16 cellular contexts compared by ENCODE assay signal in the genomic region with DNA sequence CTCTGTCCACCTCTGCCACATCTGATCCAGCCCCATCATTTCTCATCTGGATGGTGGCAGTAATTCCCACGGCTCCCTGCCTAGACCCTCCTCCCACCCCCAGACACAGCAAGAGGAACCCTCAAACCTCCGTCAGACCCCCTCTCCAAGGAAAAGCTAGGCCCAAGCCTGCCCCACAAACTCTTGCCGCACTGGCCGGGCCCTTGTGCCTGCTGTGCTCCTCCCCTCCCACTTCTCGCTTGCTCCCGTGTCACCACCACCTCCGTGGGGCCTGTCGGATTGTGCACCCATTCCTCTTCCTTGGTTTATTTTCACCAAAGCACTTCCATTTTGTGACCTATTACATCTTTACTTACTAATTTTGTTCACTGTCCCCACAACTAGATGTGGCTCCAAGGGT. TPM values are rescaled to one million over a fixed set of nuclear protein-coding genes. Genes with fewer than 3 reads are reported as not detected.
A peak's percentile ranks its signal among the peaks of the same experiment; 100 is the strongest.
DNase-seq lines count a peak whose midpoint lies in the region; TF ChIP-seq lines count a peak whose summit lies in the region.
"Had no signal": no experiment of that assay in that cellular context is flagged by ENCODE, and none has a peak within 500 bp of the region (broad histone marks: within the 10 kb centered on the region; RNA-seq: fewer than 3 reads in every experiment).

No MANE protein-coding gene starts in this region.

- peaks cover 16 to 30% (median 26%) of the 10 kb centered on the region in 10 experiments for H3K4me1 ChIP-seq in BLaER1 treated with 17β-estradiol and CSF1 and Interleukin-3, amounts not matched to agents 10 nM and 100 nM
- peaks cover 0 to 10% of the 10 kb centered on the region in 2 donors for H3K4me1 ChIP-seq in neuronal stem cell (ENCODE audit: control insufficient read depth in 2 of 2, insufficient read depth in 1 of 2, low read depth in 1 of 2, low read length in 2 of 2)
- H3K4me1 ChIP-seq: BE2C, Caco-2 had no signal

- no peak for DNase-seq in endothelial cell (ENCODE audit: low spot score)
- no peak for DNase-seq in neuronal stem cell (ENCODE audit: low spot score)
- no peak for DNase-seq in Kasumi-1 (lab: John Stamatoyannopoulos, UW)
- DNase-seq in NCI-H226: no peak
- no peak for DNase-seq in hepatic stellate cell (ENCODE audit: low spot score)
- DNase-seq: 8988T; ACHN; BE2C; C1 segment of cervical spinal cord; Caco-2; Calu3; CD4-positive, alpha-beta T cell; CD8-positive, alpha-beta T cell; GF-D8 had no signal

- peaks cover 4% of the 10 kb centered on the region for H3K36me3 Mint-ChIP-seq in endothelial cell (ENCODE audit: low read depth, unreplicated experiment)
- H3K36me3 Mint-ChIP-seq: CD8-positive, alpha-beta T cell had no signal

- peaks cover 34 to 51% (median 43%) of the 10 kb centered on the region in 11 experiments for H3K27me3 ChIP-seq in BLaER1 treated with 17β-estradiol and CSF1 and Interleukin-3, amounts not matched to agents 10 nM and 100 nM
- H3K27me3 ChIP-seq in neuronal stem cell (ENCODE audit: control insufficient read depth in 3 of 3, insufficient read depth in 3 of 3, low read depth in 1 of 3, low read length in 3 of 3): peaks cover 15 to 70% (median 40%) of the 10 kb centered on the region in 3 experiments

- H3K4me2 ChIP-seq in BLaER1 treated with 17β-estradiol and CSF1 and Interleukin-3, amounts not matched to agents 10 nM and 100 nM: peak overlapping the region; percentile 13 to 69 (median 57); a peak in 20 of 22 replicates
- H3K4me2 ChIP-seq in neuronal stem cell (ENCODE audit: insufficient read depth, low read length, poor library complexity, severe bottlenecking): no peak overlapping the region

- peaks cover 0 to 8% (median 0%) of the 10 kb centered on the region in 11 experiments; a peak in 8 of 22 replicates for H4K20me1 ChIP-seq in BLaER1 treated with 17β-estradiol and CSF1 and Interleukin-3, amounts not matched to agents 10 nM and 100 nM

- H2BK120ac ChIP-seq in neuronal stem cell (ENCODE audit: low read depth, low read length): no peak overlapping the region

- H2AK5ac ChIP-seq in neuronal stem cell (ENCODE audit: low read depth, low read length): no peak overlapping the region

- H4K91ac ChIP-seq in neuronal stem cell (ENCODE audit: low read depth, low read length, poor library complexity): no peak overlapping the region

- H2BK15ac ChIP-seq in neuronal stem cell (ENCODE audit: low read length): no peak overlapping the region

- H3K4ac ChIP-seq in neuronal stem cell (ENCODE audit: low read length): no peak overlapping the region

- peaks cover 0 to 22% (median 8%) of the 10 kb centered on the region in 11 experiments; a peak in 12 of 22 replicates for H3K9me3 ChIP-seq in BLaER1 treated with 17β-estradiol and CSF1 and Interleukin-3, amounts not matched to agents 10 nM and 100 nM (replicated peaks in 1 of 11)
- H3K9me3 ChIP-seq in neuronal stem cell (replicated peaks in 1 of 2; ENCODE audit: control insufficient read depth in 2 of 2, insufficient read depth in 1 of 2, low read depth in 1 of 2, low read length in 2 of 2): peaks cover 0 to 2% of the 10 kb centered on the region in 2 donors
- H3K9me3 ChIP-seq: BE2C, Caco-2 had no signal

- no peak overlapping the region for H4K8ac ChIP-seq in neuronal stem cell (ENCODE audit: low read depth, low read length)

- peaks cover 9% of the 10 kb centered on the region for H3K4me1 Mint-ChIP-seq in endothelial cell (ENCODE audit: unreplicated experiment)

- no peak overlapping the region for H3K18ac ChIP-seq in neuronal stem cell (ENCODE audit: low read length)

- H3K9me3 Mint-ChIP-seq in endothelial cell (ENCODE audit: unreplicated experiment): no peaks in the 10 kb centered on the region
- H3K9me3 Mint-ChIP-seq: CD4-positive, alpha-beta T cell had no signal

- H2BK12ac ChIP-seq in neuronal stem cell (ENCODE audit: low read length): no peak overlapping the region

- H3K4me3 ChIP-seq in BLaER1 treated with 17β-estradiol and CSF1 and Interleukin-3, amounts not matched to agents 10 nM and 100 nM: no peak overlapping the region
- no peak overlapping the region for H3K4me3 ChIP-seq in neuronal stem cell (ENCODE audit: low read length in 2 of 2)

- no peak overlapping the region for H3K23ac ChIP-seq in neuronal stem cell (ENCODE audit: low read depth, low read length, poor library complexity)

- H2AFZ ChIP-seq in neuronal stem cell (ENCODE audit: low read length): no peak overlapping the region

- H3K36me3 ChIP-seq in BLaER1 treated with 17β-estradiol and CSF1 and Interleukin-3, amounts not matched to agents 10 nM and 100 nM: no peaks in the 10 kb centered on the region
- H3K36me3 ChIP-seq in neuronal stem cell (replicated peaks in 1 of 2; ENCODE audit: control insufficient read depth in 2 of 2, insufficient read depth in 2 of 2, low read length in 2 of 2): no peaks in the 10 kb centered on the region
- H3K36me3 ChIP-seq: BE2C had no signal

- H3K79me1 ChIP-seq in neuronal stem cell (ENCODE audit: low read depth, low read length): no peaks in the 10 kb centered on the region

- H3K27ac Mint-ChIP-seq in endothelial cell (ENCODE audit: unreplicated experiment): no peak overlapping the region
- H3K27ac Mint-ChIP-seq: CD4-positive, alpha-beta T cell; CD8-positive, alpha-beta T cell had no signal

- H3K14ac ChIP-seq in neuronal stem cell (ENCODE audit: low read length): peak overlapping the region; percentile 9

- no peak overlapping the region for H2BK5ac ChIP-seq in neuronal stem cell (ENCODE audit: low read length)

- H3K27ac ChIP-seq in BLaER1 treated with 17β-estradiol and CSF1 and Interleukin-3, amounts not matched to agents 10 nM and 100 nM: peak overlapping the region in 1 of 11 experiments; percentile 43; a peak in 2 of 22 replicates
- no peak overlapping the region for H3K27ac ChIP-seq in neuronal stem cell (replicated peaks; ENCODE audit: low read length)

- WGBS in neuronal stem cell (ENCODE audit: extremely low coverage in 2 of 2, insufficient read length in 2 of 2, insufficient replicate concordance in 1 of 2), 2 donors: no CpG with 5 or more reads among the region's 8 CpGs

- peak overlapping the region; percentile 9 for H3K4me3 Mint-ChIP-seq in endothelial cell (ENCODE audit: unreplicated experiment)
- H3K4me3 Mint-ChIP-seq: CD4-positive, alpha-beta T cell; CD8-positive, alpha-beta T cell had no signal

- H3K9ac ChIP-seq in BLaER1 treated with 17β-estradiol and CSF1 and Interleukin-3, amounts not matched to agents 10 nM and 100 nM: 0 out of 22 replicates have a peak overlapping the region, but pooled peaks of 1 of the 11 experiments have one; percentile 27
- no peak overlapping the region for H3K9ac ChIP-seq in neuronal stem cell (ENCODE audit: low read depth, low read length, poor library complexity)

- no peak for TF ChIP-seq CTCF in endothelial cell (IDR thresholded peaks at IDR 0.05; ENCODE audit: unreplicated experiment)

- H3K27me3 Mint-ChIP-seq in endothelial cell (ENCODE audit: unreplicated experiment): peaks cover 26% of the 10 kb centered on the region

RNA-seq across cellular contexts. Expression of gene BARX1, which starts 14.2 kb away (rescaled TPM):
- total RNA-seq in endothelial cell (ENCODE audit: unreplicated experiment): 0.51 TPM
- 2.4 TPM for polyA plus RNA-seq in neuronal stem cell (2013, experiment 1 of 2)
- polyA plus RNA-seq in neuronal stem cell (2013, experiment 2 of 2): 2.4 TPM
- total RNA-seq: Caco-2, Calu3 had no signal
- polyA plus RNA-seq: AG04450 had no signal
